14 cellular contexts compared by ENCODE assay signal in genomic region chr2:9108210-9108967, GRCh38.
DNase-seq lines count a peak whose midpoint lies in the region; ATAC-seq and TF ChIP-seq lines count a peak whose summit lies in the region.
"Had no signal": no experiment of that assay in that cellular context is flagged by ENCODE, and none has a peak within 500 bp of the region (broad histone marks: within the 10 kb centered on the region; RNA-seq: fewer than 3 reads in every experiment).

No MANE protein-coding gene starts in this region.

- no peak overlapping the region for H3K4me3 ChIP-seq in skeletal muscle cell (ENCODE audit: low read depth, low read length)
- H3K4me3 ChIP-seq: testis had no signal

- TF ChIP-seq POLR2A in GM18505 (IDR thresholded peaks at IDR 0.05; ENCODE audit: borderline replicate concordance, extremely low read depth, insufficient read depth, insufficient read length): no peak

- ATAC-seq in GM18505 (IDR thresholded peaks at IDR 0.05; ENCODE audit: unreplicated experiment): no peak
- ATAC-seq in Right ventricle myocardium inferior: no peak
- ATAC-seq: foreskin keratinocyte, WTC11 had no signal

- intact Hi-C loops in Right ventricle myocardium inferior (cut with DNase I): no loop called here

- DNase-seq in NCI-H1417 treated with DMSO at 0.1 percent for 48 hours (lab: John Stamatoyannopoulos, UW) (peak; percentile 43), NCI-H774 (lab: John Stamatoyannopoulos, UW) (peak; percentile 40), iPS-NIHi7 (ENCODE audit: extremely low spot score) (peak; percentile 1), skeletal muscle cell (ENCODE audit: low read depth) (peak; percentile 21), Right ventricle myocardium inferior (ENCODE audit: missing footprints) (no peak)
- DNase-seq in central memory CD4-positive, alpha-beta T cell: no peak
- DNase-seq: amygdala; CD4-positive, CD25-positive, alpha-beta regulatory T cell; NCI-H1694; small intestine; testis had no signal

Comparison
In these comparisons a context has a peak if more than half of its experiments do, and no peak if none do; other contexts are left out.
1. DNase-seq: peak in NCI-H1417 treated with DMSO at 0.1 percent for 48 hours (single experiment), NCI-H774 (single experiment), iPS-NIHi7 (single experiment) and skeletal muscle cell (single experiment); none in Right ventricle myocardium inferior (single experiment) and central memory CD4-positive, alpha-beta T cell (single experiment).